Comparison of ENCODE assay signal across 19 cellular contexts in genomic region chr3:10993729-10994065, GRCh38. TPM values are rescaled to one million over a fixed set of nuclear protein-coding genes. Genes with fewer than 3 reads are reported as not detected.
DNase-seq lines count a peak whose midpoint lies in the region; ATAC-seq and TF ChIP-seq lines count a peak whose summit lies in the region.
"Had no signal": no experiment of that assay in that cellular context is flagged by ENCODE, and none has a peak within 500 bp of the region (broad histone marks: within the 10 kb centered on the region; RNA-seq: fewer than 3 reads in every experiment).

No MANE protein-coding gene starts in this region.

- H3K27me3 ChIP-seq in HUES64 (ENCODE audit: insufficient read depth, low read length) (peaks cover 63% of the 10 kb centered on the region), esophagus (ENCODE audit: control insufficient read depth in 1 of 2, insufficient read depth in 2 of 2, low read length in 2 of 2) (no peaks in the 10 kb centered on the region), spleen (replicated peaks in 1 of 7) (peaks cover 3 to 97% (median 34%) of the 10 kb centered on the region in 7 donors)

- intact Hi-C loops in spleen (cut with DNase I; ENCODE audit: low total_unique reads), result no loop called here

- no peaks in the 10 kb centered on the region for H3K9me3 ChIP-seq in HUES64 (ENCODE audit: insufficient read depth, low read depth, low read length)
- H3K9me3 ChIP-seq in esophagus (ENCODE audit: control insufficient read depth in 2 of 2, insufficient read depth in 1 of 2, low read depth in 1 of 2, low read length in 1 of 2), result no peaks in the 10 kb centered on the region
- H3K9me3 ChIP-seq in spleen, result no peaks in the 10 kb centered on the region
- H3K9me3 ChIP-seq: Caco-2 had no signal

- H3K27ac ChIP-seq in HUES64 (ENCODE audit: low read depth, low read length) (no peak overlapping the region), esophagus (ENCODE audit: low read depth in 2 of 2, low read length in 1 of 2) (no peak overlapping the region), substantia nigra (ENCODE audit: low read depth, low read length, poor library complexity, severe bottlenecking) (peak overlapping the region; percentile 96), spleen (no peak overlapping the region)

- no peak for TF ChIP-seq POLR2A in spleen (IDR thresholded peaks at IDR 0.05)

- H3K4me3 Mint-ChIP-seq in immature natural killer cell, result no peak overlapping the region
- H3K4me3 Mint-ChIP-seq: activated T-helper 1 cell treated with anti-CD3 and anti-CD28 coated beads, Interleukin-12 subunit alpha, Interleukin-12 subunit beta, Interleukin-2, Interleukin-4 antibody, amounts not matched to agents 30 ng/mL and 10 ng/mL and 1 ng/mL, durations not matched to agents 14 hours and 24 hours and 36 hours; T-helper 1 cell treated with Interleukin-12 subunit alpha and Interleukin-12 subunit beta and Interleukin-4 antibody, amounts not matched to agents 30 μg/mL and 1 μg/mL, for 36 hours had no signal

- H3K9ac ChIP-seq in HUES64 (ENCODE audit: low read depth, low read length), result no peak overlapping the region

- 25% methylated on average over 9 of the region's 9 CpGs for WGBS in HUES64
- 21 to 31% methylated on average over 9 of the region's 9 CpGs for WGBS in esophagus, 2 donors
- 8 to 15% (median 13%) methylated on average over 9 of the region's 9 CpGs for WGBS in spleen, 5 donors

- no peaks in the 10 kb centered on the region for H3K9me3 Mint-ChIP-seq in immature natural killer cell
- H3K9me3 Mint-ChIP-seq: activated T-helper 1 cell treated with anti-CD3 and anti-CD28 coated beads, Interleukin-12 subunit alpha, Interleukin-12 subunit beta, Interleukin-2, Interleukin-4 antibody, amounts not matched to agents 30 ng/mL and 10 ng/mL and 1 ng/mL, durations not matched to agents 14 hours and 24 hours and 36 hours; T-helper 1 cell treated with Interleukin-12 subunit alpha and Interleukin-12 subunit beta and Interleukin-4 antibody, amounts not matched to agents 30 μg/mL and 1 μg/mL, for 36 hours had no signal

- no peaks in the 10 kb centered on the region for H3K36me3 ChIP-seq in HUES64 (ENCODE audit: insufficient read depth, low read length)
- no peaks in the 10 kb centered on the region for H3K36me3 ChIP-seq in esophagus (ENCODE audit: control insufficient read depth in 2 of 2, insufficient read depth in 2 of 2, low read length in 1 of 2)
- no peaks in the 10 kb centered on the region for H3K36me3 ChIP-seq in spleen

- H3K4me1 Mint-ChIP-seq in immature natural killer cell, result peaks cover 6 to 7% of the 10 kb centered on the region in 2 donors

- no peaks in the 10 kb centered on the region for H3K4me1 ChIP-seq in HUES64 (ENCODE audit: insufficient read depth, low read length)
- peaks cover 7 to 9% of the 10 kb centered on the region in 2 donors for H3K4me1 ChIP-seq in esophagus (ENCODE audit: control insufficient read depth in 2 of 2, insufficient read depth in 2 of 2, low read length in 1 of 2)
- H3K4me1 ChIP-seq in spleen, result peaks cover 0 to 16% (median 6%) of the 10 kb centered on the region in 6 donors
- H3K4me1 ChIP-seq: Caco-2 had no signal

- DNase-seq in medulla oblongata (ENCODE audit: extremely low spot score) (peak; percentile 61), substantia nigra (lab: John Stamatoyannopoulos, UW) (peak in 2 of 49 donors; percentile 45 to 67), immature natural killer cell (no peak), spleen (no peak), NCI-H1694 treated with DMSO at 0.1 percent for 48 hours (lab: John Stamatoyannopoulos, UW) (no peak)
- DNase-seq: activated CD4-positive, CD25-positive, alpha-beta regulatory T cell; Caco-2; kidney; NCI-H187; NCI-H510A; SHP77 treated with DMSO at 0.1 percent for 48 hours had no signal

- no peaks in the 10 kb centered on the region for H3K36me3 Mint-ChIP-seq in immature natural killer cell

- H3K27me3 Mint-ChIP-seq in immature natural killer cell (ENCODE audit: low read depth in 3 of 3), result peaks cover 9 to 20% (median 12%) of the 10 kb centered on the region in 3 donors

- no peak for TF ChIP-seq CTCF in spleen (IDR thresholded peaks at IDR 0.05 in 8 of 11, conservative IDR thresholded peaks at IDR 0.05 in 3 of 11)

- H3K4me3 ChIP-seq in HUES64 (ENCODE audit: low read length) (peak overlapping the region; percentile 71), esophagus (ENCODE audit: low read depth in 1 of 2, low read length in 2 of 2) (peak overlapping the region; percentile 48 to 56), spleen (peak overlapping the region in 1 of 8 donors; percentile 58)

- no peak overlapping the region for H3K27ac Mint-ChIP-seq in immature natural killer cell
- H3K27ac Mint-ChIP-seq: activated T-helper 1 cell treated with anti-CD3 and anti-CD28 coated beads, Interleukin-12 subunit alpha, Interleukin-12 subunit beta, Interleukin-2, Interleukin-4 antibody, amounts not matched to agents 30 ng/mL and 10 ng/mL and 1 ng/mL, durations not matched to agents 14 hours and 24 hours and 36 hours; T-helper 1 cell treated with Interleukin-12 subunit alpha and Interleukin-12 subunit beta and Interleukin-4 antibody, amounts not matched to agents 30 μg/mL and 1 μg/mL, for 36 hours had no signal

- ATAC-seq in HG03520 (IDR thresholded peaks at IDR 0.05; ENCODE audit: unreplicated experiment), result no peak

RNA-seq across cellular contexts. Expression of gene SLC6A1, which starts 1.1 kb away (rescaled TPM):
- polyA plus RNA-seq in HUES64 (2013, experiment 1 of 2), result 0.30 TPM
- polyA plus RNA-seq in HUES64 (2013, experiment 2 of 2), result 0.38 TPM
- polyA plus RNA-seq in esophagus (10 to 100 TPM in 1 of 2 donors, 1 to 10 TPM in 1; 6.9 to 12.7 TPM), immature natural killer cell (not detected), spleen (under 1 TPM; 0.11 to 0.45 (median 0.13) TPM)
- total RNA-seq in spleen, result 1 to 10 TPM in 5 of 7 donors, under 1 TPM in 2; 0.20 to 3.0 (median 1.2) TPM
- total RNA-seq: activated T-helper 1 cell treated with anti-CD3 and anti-CD28 coated beads, Interleukin-12 subunit alpha, Interleukin-12 subunit beta, Interleukin-2, Interleukin-4 antibody, amounts not matched to agents 30 ng/mL and 10 ng/mL and 1 ng/mL, durations not matched to agents 14 hours and 24 hours and 36 hours; Caco-2; endothelial cell of umbilical vein; H4; MCF 10A had no signal
- polyA plus RNA-seq: endothelial cell of umbilical vein had no signal

Comparison
In these comparisons a context has a peak if more than half of its experiments do, and no peak if none do; other contexts are left out.
1. RNA of gene SLC6A1, which starts 1.1 kb away (polyA plus RNA-seq): 6.9 to 12.7 TPM in esophagus; 0.11 to 0.45 TPM in spleen and not detected in immature natural killer cell; every median in the first group is over 4 times any median in the second.